35 cellular contexts compared by ENCODE assay signal in genomic region chrX:116427976-116428375, GRCh38. TPM values are rescaled to one million over a fixed set of nuclear protein-coding genes. Genes with fewer than 3 reads are reported as not detected.
"Had no signal": no experiment of that assay in that cellular context is flagged by ENCODE, and none has a peak within 500 bp of the region (broad histone marks: within the 10 kb centered on the region; RNA-seq: fewer than 3 reads in every experiment).

No MANE protein-coding gene starts in this region.

- H3K4me3 ChIP-seq: adrenal gland, cardiac muscle cell had no signal

- H3K4me1 ChIP-seq: adrenal gland had no signal

- FAIRE-seq: bronchial epithelial cell, TTC549 had no signal

- DNase-seq: activated B cell treated with CpG ODN at 0.5 μM for 24 hours; activated CD4-positive, alpha-beta memory T cell treated with anti-CD3 and anti-CD28 coated beads for 36 hours; activated CD4-positive, alpha-beta T cell treated with anti-CD3 and anti-CD28 coated beads for 4 hours; activated CD4-positive, alpha-beta T cell treated with anti-CD3 and anti-CD28 coated beads, Interleukin-2, amount 10 ng/mL, durations not matched to agents 24 days and 14 days; activated CD4-positive, alpha-beta T cell treated with anti-CD3 and anti-CD28 coated beads, Interleukin-2, amount 50 U/mL, for 1 hour; activated CD4-positive, alpha-beta T cell treated with anti-CD3 and anti-CD28 coated beads, Interleukin-2, amount 50 U/mL, for 4 hours; activated CD4-positive, CD25-positive, alpha-beta regulatory T cell treated with anti-CD3 and anti-CD28 coated beads, Interleukin-2, amount 50 U/mL, for 72 hours; activated CD8-positive, alpha-beta memory T cell treated with anti-CD3 and anti-CD28 coated beads, Interleukin-2, amount 50 U/mL, for 4 hours; activated CD8-positive, alpha-beta T cell treated with anti-CD3 and anti-CD28 coated beads for 36 hours; activated effector memory CD4-positive, alpha-beta T cell treated with anti-CD3 and anti-CD28 coated beads, Interleukin-2, amount 50 U/mL, for 16 hours; activated gamma-delta T cell treated with Interleukin-2 at 50 U/mL for 16 hours; activated naive CD4-positive, alpha-beta T cell; activated naive CD4-positive, alpha-beta T cell treated with anti-CD3 and anti-CD28 coated beads for 36 hours; activated naive CD4-positive, alpha-beta T cell treated with anti-CD3 and anti-CD28 coated beads, Interleukin-2, amount 50 U/mL, for 16 hours; activated naive CD8-positive, alpha-beta T cell treated with anti-CD3 and anti-CD28 coated beads for 36 hours; activated T-cell treated with anti-CD3 and anti-CD28 coated beads for 4 hours; activated T-cell treated with anti-CD3 and anti-CD28 coated beads, Interleukin-2, amount 50 U/mL, for 1 hour; activated T-cell treated with anti-CD3 and anti-CD28 coated beads, Interleukin-2, amount 50 U/mL, for 4 hours; activated T-cell treated with anti-CD3 and anti-CD28 coated beads, Interleukin-2, amount 50 U/mL, for 72 hours; adrenal gland; amniotic stem cell; aorta; caudate nucleus; cerebellar nuclear complex; T-helper 2 cell; T-helper 9 cell had no signal

- ATAC-seq: activated CD8-positive, alpha-beta T cell treated with anti-CD3 and anti-CD28 coated beads for 36 hours; activated naive CD4-positive, alpha-beta T cell treated with anti-CD3 and anti-CD28 coated beads, Interleukin-2, amount 50 U/mL, for 72 hours; activated T-cell treated with anti-CD3 and anti-CD28 coated beads, Interleukin-2, amount 50 U/mL, for 4 hours; activated T-cell treated with anti-CD3 and anti-CD28 coated beads, Interleukin-2, amount 50 U/mL, for 72 hours; activated T-helper 17 cell treated with anti-CD3 and anti-CD28 coated beads, Interleukin-2, amount 50 U/mL, for 72 hours had no signal

- H3K27me3 ChIP-seq: cardiac muscle cell had no signal

- H3K9me3 ChIP-seq: adrenal gland had no signal

- H3K27ac ChIP-seq: adrenal gland, cardiac muscle cell, VCaP had no signal

- H3K36me3 ChIP-seq: adrenal gland, cardiac muscle cell had no signal

RNA-seq across cellular contexts. Expression of gene SLC6A14, which starts 8.4 kb away (rescaled TPM):
- total RNA-seq: activated B cell treated with CpG ODN at 0.5 μM for 24 hours; activated CD4-positive, alpha-beta memory T cell treated with anti-CD3 and anti-CD28 coated beads for 36 hours; activated CD4-positive, alpha-beta T cell treated with anti-CD3 and anti-CD28 coated beads, Interleukin-2, amount 10 ng/mL, durations not matched to agents 24 days and 14 days; activated CD8-positive, alpha-beta memory T cell treated with anti-CD3 and anti-CD28 coated beads for 36 hours; activated CD8-positive, alpha-beta T cell treated with anti-CD3 and anti-CD28 coated beads for 36 hours; activated naive CD4-positive, alpha-beta T cell treated with anti-CD3 and anti-CD28 coated beads for 36 hours; activated naive CD4-positive, alpha-beta T cell treated with anti-CD3 and anti-CD28 coated beads, Interleukin-2, amount 50 U/mL, for 72 hours; activated naive CD8-positive, alpha-beta T cell treated with anti-CD3 and anti-CD28 coated beads for 36 hours; activated T-cell treated with anti-CD3 and anti-CD28 coated beads, Interleukin-2, amount 50 U/mL, for 72 hours; activated T-helper 1 cell treated with anti-CD3 and anti-CD28 coated beads, Interleukin-12 subunit alpha, Interleukin-12 subunit beta, Interleukin-2, Interleukin-4 antibody, amounts not matched to agents 30 ng/mL and 10 ng/mL and 1 ng/mL, durations not matched to agents 14 hours and 24 hours and 36 hours; activated T-helper 17 cell treated with anti-CD3 and anti-CD28 coated beads, Interleukin-2, amount 50 U/mL, for 72 hours; aorta; cardiac muscle cell; chondrocyte had no signal
- polyA plus RNA-seq: cardiac muscle cell had no signal

RNA-seq across cellular contexts. Expression of gene CT83, which starts 34.8 kb away (rescaled TPM):
- total RNA-seq: activated B cell treated with CpG ODN at 0.5 μM for 24 hours; activated CD4-positive, alpha-beta memory T cell treated with anti-CD3 and anti-CD28 coated beads for 36 hours; activated CD4-positive, alpha-beta T cell treated with anti-CD3 and anti-CD28 coated beads, Interleukin-2, amount 10 ng/mL, durations not matched to agents 24 days and 14 days; activated CD8-positive, alpha-beta memory T cell treated with anti-CD3 and anti-CD28 coated beads for 36 hours; activated CD8-positive, alpha-beta T cell treated with anti-CD3 and anti-CD28 coated beads for 36 hours; activated naive CD4-positive, alpha-beta T cell treated with anti-CD3 and anti-CD28 coated beads for 36 hours; activated naive CD4-positive, alpha-beta T cell treated with anti-CD3 and anti-CD28 coated beads, Interleukin-2, amount 50 U/mL, for 72 hours; activated naive CD8-positive, alpha-beta T cell treated with anti-CD3 and anti-CD28 coated beads for 36 hours; activated T-cell treated with anti-CD3 and anti-CD28 coated beads, Interleukin-2, amount 50 U/mL, for 4 hours; activated T-cell treated with anti-CD3 and anti-CD28 coated beads, Interleukin-2, amount 50 U/mL, for 72 hours; activated T-helper 1 cell treated with anti-CD3 and anti-CD28 coated beads, Interleukin-12 subunit alpha, Interleukin-12 subunit beta, Interleukin-2, Interleukin-4 antibody, amounts not matched to agents 30 ng/mL and 10 ng/mL and 1 ng/mL, durations not matched to agents 14 hours and 24 hours and 36 hours; activated T-helper 17 cell treated with anti-CD3 and anti-CD28 coated beads, Interleukin-2, amount 50 U/mL, for 72 hours; adrenal gland; aorta; bronchial epithelial cell; cardiac muscle cell; chondrocyte had no signal
- polyA plus RNA-seq: adrenal gland, aorta, cardiac muscle cell had no signal
